In genomic region chr5:103587185-103587748, GRCh38 we compare ENCODE assay signal across 8 cellular contexts.
DNase-seq lines count a peak whose midpoint lies in the region; ATAC-seq and TF ChIP-seq lines count a peak whose summit lies in the region.

No MANE protein-coding gene starts in this region.

- no peak overlapping the region for H3K4me3 Mint-ChIP-seq in nephron
- H3K4me3 Mint-ChIP-seq in stimulated activated effector memory CD8-positive, alpha-beta T cell treated with anti-CD3 and anti-CD28 coated beads, Interleukin-12 subunit alpha, Interleukin-12 subunit beta, amount 100 ng/mL, for 72 hours: no peak overlapping the region

- H3K4me1 Mint-ChIP-seq in nephron: no peaks in the 10 kb centered on the region
- no peaks in the 10 kb centered on the region for H3K4me1 Mint-ChIP-seq in stimulated activated effector memory CD8-positive, alpha-beta T cell treated with anti-CD3 and anti-CD28 coated beads, Interleukin-12 subunit alpha, Interleukin-12 subunit beta, amount 100 ng/mL, for 72 hours

- H3K36me3 Mint-ChIP-seq in nephron (ENCODE audit: low read depth): no peaks in the 10 kb centered on the region
- H3K36me3 Mint-ChIP-seq in stimulated activated effector memory CD8-positive, alpha-beta T cell treated with anti-CD3 and anti-CD28 coated beads, Interleukin-12 subunit alpha, Interleukin-12 subunit beta, amount 100 ng/mL, for 72 hours: no peaks in the 10 kb centered on the region

- TF ChIP-seq CTCF in GM13977 (IDR thresholded peaks at IDR 0.05; ENCODE audit: extremely low read depth, insufficient read depth, missing control alignments) (peak; percentile 26), nephron (IDR thresholded peaks at IDR 0.05; ENCODE audit: unreplicated experiment in 3 of 3) (peak; percentile 52 to 78 (median 67))

- ATAC-seq in stimulated activated effector memory CD8-positive, alpha-beta T cell treated with anti-CD3 and anti-CD28 coated beads, Interleukin-12 subunit alpha, Interleukin-12 subunit beta, amount 100 ng/mL, for 72 hours: no peak

- H3K27me3 Mint-ChIP-seq in nephron (ENCODE audit: low read depth): no peaks in the 10 kb centered on the region

- H3K27ac Mint-ChIP-seq in nephron: no peak overlapping the region
- H3K27ac Mint-ChIP-seq in stimulated activated effector memory CD8-positive, alpha-beta T cell treated with anti-CD3 and anti-CD28 coated beads, Interleukin-12 subunit alpha, Interleukin-12 subunit beta, amount 100 ng/mL, for 72 hours: no peak overlapping the region

- in situ Hi-C loops in GM13977 (cut with MboI; ENCODE audit: low pct_unique_long_range_greater_than_20kb, low sequenced_read_pairs, unreplicated experiment): loop anchor here (25.0 kb wide), 1 partner anchor 575 kb away; no protein-coding TSS in a partner anchor
- in situ Hi-C loops in T47D (cut with HindIII; ENCODE audit: low pct_unique_long_range_greater_than_20kb, low sequenced_read_pairs): no loop called here

- DNase-seq in GM13977 (ENCODE audit: low spot score) (no peak), NCI-H2029 treated with DMSO at 0.1 percent for 48 hours (lab: John Stamatoyannopoulos, UW) (peak; percentile 87), T47D (ENCODE audit: low read depth in 1 of 2, low spot score in 1 of 2) (peak; percentile 17 to 62), cortex of kidney (lab: John Stamatoyannopoulos, UW) (no peak)
- no peak for DNase-seq in NK-92 treated with Interleukin-12 subunit alpha and Interleukin-12 subunit beta, amount 100 ng/mL, for 24 hours (lab: John Stamatoyannopoulos, UW)
- DNase-seq in stimulated activated effector memory CD8-positive, alpha-beta T cell treated with anti-CD3 and anti-CD28 coated beads, Interleukin-12 subunit alpha, Interleukin-12 subunit beta, amount 100 ng/mL, for 72 hours (ENCODE audit: low spot score in 2 of 2): no peak
- no peak for DNase-seq in activated CD8-positive, alpha-beta memory T cell treated with anti-CD3 and anti-CD28 coated beads, Interleukin-2, amount 50 U/mL, for 48 hours

- no peaks in the 10 kb centered on the region for H3K9me3 Mint-ChIP-seq in nephron
- H3K9me3 Mint-ChIP-seq in stimulated activated effector memory CD8-positive, alpha-beta T cell treated with anti-CD3 and anti-CD28 coated beads, Interleukin-12 subunit alpha, Interleukin-12 subunit beta, amount 100 ng/mL, for 72 hours: no peaks in the 10 kb centered on the region

Comparison
In these comparisons a context has a peak if more than half of its experiments do, and no peak if none do; other contexts are left out.
1. DNase-seq: peak in NCI-H2029 treated with DMSO at 0.1 percent for 48 hours (single experiment) and T47D (2 of 2); none in GM13977 (single experiment), NK-92 treated with Interleukin-12 subunit alpha and Interleukin-12 subunit beta, amount 100 ng/mL, for 24 hours (single experiment), stimulated activated effector memory CD8-positive, alpha-beta T cell treated with anti-CD3 and anti-CD28 coated beads, Interleukin-12 subunit alpha, Interleukin-12 subunit beta, amount 100 ng/mL, for 72 hours (0 of 2), activated CD8-positive, alpha-beta memory T cell treated with anti-CD3 and anti-CD28 coated beads, Interleukin-2, amount 50 U/mL, for 48 hours (single experiment) and cortex of kidney (single experiment).